Comparison of ENCODE assay signal across 1 cellular context in genomic region chr22:31227186-31227585, GRCh38.
TF ChIP-seq lines count a peak whose summit lies in the region.

No MANE protein-coding gene starts in this region.

TF ChIP-seq in WTC11, 78 proteins besides CTCF, POLR2A, EP300 and RAD21 (continued from another document):
- no peak for TF ChIP-seq USF1 (CRISPR knock-in tag; IDR thresholded peaks at IDR 0.05)
- no peak for TF ChIP-seq E2F5 (CRISPR knock-in tag; IDR thresholded peaks at IDR 0.05)
- TF ChIP-seq, protein P1, sequence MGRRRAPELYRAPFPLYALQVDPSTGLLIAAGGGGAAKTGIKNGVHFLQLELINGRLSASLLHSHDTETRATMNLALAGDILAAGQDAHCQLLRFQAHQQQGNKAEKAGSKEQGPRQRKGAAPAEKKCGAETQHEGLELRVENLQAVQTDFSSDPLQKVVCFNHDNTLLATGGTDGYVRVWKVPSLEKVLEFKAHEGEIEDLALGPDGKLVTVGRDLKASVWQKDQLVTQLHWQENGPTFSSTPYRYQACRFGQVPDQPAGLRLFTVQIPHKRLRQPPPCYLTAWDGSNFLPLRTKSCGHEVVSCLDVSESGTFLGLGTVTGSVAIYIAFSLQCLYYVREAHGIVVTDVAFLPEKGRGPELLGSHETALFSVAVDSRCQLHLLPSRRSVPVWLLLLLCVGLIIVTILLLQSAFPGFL (CRISPR knock-in tag; IDR thresholded peaks at IDR 0.05; ENCODE audit: borderline replicate concordance) = no peak
- TF ChIP-seq TEAD4 (CRISPR knock-in tag; IDR thresholded peaks at IDR 0.05) = no peak
- TF ChIP-seq JAZF1 (CRISPR knock-in tag; IDR thresholded peaks at IDR 0.05) = no peak
- no peak for TF ChIP-seq HMGA2 (CRISPR knock-in tag; IDR thresholded peaks at IDR 0.05)
- no peak for TF ChIP-seq ZNF317 (CRISPR knock-in tag; IDR thresholded peaks at IDR 0.05; ENCODE audit: borderline replicate concordance, low read depth)
- TF ChIP-seq PRDM15 (CRISPR knock-in tag; IDR thresholded peaks at IDR 0.05) = no peak
- no peak for TF ChIP-seq FOXK1 (CRISPR knock-in tag; IDR thresholded peaks at IDR 0.05)
